ENCODE assay signal across 8 cellular contexts in the genomic region with DNA sequence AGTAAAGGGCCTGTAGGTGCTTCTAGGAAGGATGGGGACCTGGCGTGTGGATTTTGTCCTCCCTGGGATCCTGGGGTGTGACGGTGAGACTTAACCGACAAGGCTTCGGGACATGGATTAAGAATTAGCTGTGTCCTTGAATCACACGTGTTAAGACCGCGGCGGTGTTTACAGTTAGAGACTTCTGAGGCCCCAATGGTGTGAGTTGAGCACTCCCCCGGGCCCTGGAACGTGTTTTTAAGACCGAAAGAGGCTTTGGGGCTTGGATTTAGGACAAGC. TPM values are rescaled to one million over a fixed set of nuclear protein-coding genes. Genes with fewer than 3 reads are reported as not detected.
DNase-seq lines count a peak whose midpoint lies in the region; ATAC-seq and TF ChIP-seq lines count a peak whose summit lies in the region.

No MANE protein-coding gene starts in this region.

- 5 to 20% methylated on average over 11 of the region's 11 CpGs for WGBS in sigmoid colon, 2 donors

- no peaks in the 10 kb centered on the region for H3K9me3 ChIP-seq in sigmoid colon

- H3K4me3 Mint-ChIP-seq in T-cell, result peak overlapping the region; percentile 92 to 98 (median 92)

- H3K36me3 ChIP-seq in H7 (replicated peaks; ENCODE audit: control insufficient read depth, insufficient read depth, low read length), result no peaks in the 10 kb centered on the region
- H3K36me3 ChIP-seq in sigmoid colon, result peaks cover 0 to 3% (median 0%) of the 10 kb centered on the region in 4 donors

- H3K27ac ChIP-seq in sigmoid colon, result peak overlapping the region; percentile 89 to 91 (median 90)

- H3K27ac Mint-ChIP-seq in T-cell, result peak overlapping the region; percentile 88 to 96

- ATAC-seq in T-cell (replicated peaks in 1 of 4) (no peak), GM21390 (IDR thresholded peaks at IDR 0.05; ENCODE audit: unreplicated experiment) (no peak), HG02763 (IDR thresholded peaks at IDR 0.05; ENCODE audit: unreplicated experiment) (no peak)

- no peak for TF ChIP-seq CTCF in foreskin fibroblast (IDR thresholded peaks at IDR 0.05; ENCODE audit: low read depth, low read length)
- TF ChIP-seq CTCF in sigmoid colon (IDR thresholded peaks at IDR 0.05), result no peak

- peak overlapping the region; percentile 58 for H3K4me3 ChIP-seq in H7 (ENCODE audit: insufficient read depth, low read depth, low read length)
- peak overlapping the region; percentile 57 for H3K4me3 ChIP-seq in foreskin fibroblast (ENCODE audit: low read depth in 1 of 2, low read length in 2 of 2)
- peak overlapping the region; percentile 72 to 90 (median 88) for H3K4me3 ChIP-seq in sigmoid colon

- intact Hi-C loops in sigmoid colon (cut with DNase I), result loop anchor here (2.0 to 10.0 kb wide), 3 partner anchors 43 to 244 kb away; partner anchors contain the start of genes GTPBP3, OCEL1 and PGLS

- no peak for TF ChIP-seq POLR2A in sigmoid colon (IDR thresholded peaks at IDR 0.05)

- CTCF ChIA-PET in T-cell (lab: Charles Lee), result interaction anchor here in 1 of 2 donors (0.5 to 0.6 kb wide), 2 partner anchors 137 to 169 kb away, joined by 3 read pairs; no protein-coding TSS in a partner anchor

- TF ChIP-seq EP300 in sigmoid colon (IDR thresholded peaks at IDR 0.05), result no peak

- POLR2A ChIA-PET in T-cell (lab: Charles Lee), result no interaction called here

- H3K27me3 Mint-ChIP-seq in T-cell, result no peaks in the 10 kb centered on the region

- peaks cover 29 to 36% (median 35%) of the 10 kb centered on the region in 3 donors for H3K4me1 Mint-ChIP-seq in T-cell

- H3K9me3 Mint-ChIP-seq in T-cell, result no peaks in the 10 kb centered on the region

- no peaks in the 10 kb centered on the region for H3K36me3 Mint-ChIP-seq in T-cell

- DNase-seq in H7, result no peak
- peak in 9 of 34 experiments; percentile 19 to 43 (median 27) for DNase-seq in T-cell
- DNase-seq in foreskin fibroblast, result no peak
- DNase-seq in sigmoid colon, result no peak
- DNase-seq in NCI-H1417 (lab: John Stamatoyannopoulos, UW), result no peak
- no peak for DNase-seq in stimulated activated CD4-positive, alpha-beta T cell treated with anti-CD3 and anti-CD28 coated beads, Interleukin-2, amount 100 ng/mL, for 48 hours

- peaks cover 16% of the 10 kb centered on the region for H3K27me3 ChIP-seq in H7 (ENCODE audit: control insufficient read depth, insufficient read depth, low read length)
- H3K27me3 ChIP-seq in sigmoid colon, result no peaks in the 10 kb centered on the region

- H3K4me1 ChIP-seq in sigmoid colon, result peaks cover 0 to 38% (median 30%) of the 10 kb centered on the region in 4 donors

RNA-seq across cellular contexts. Expression of gene SLC27A1, which starts 1.3 kb away (rescaled TPM):
- 5.3 and 8.6 TPM in 2 replicates for total RNA-seq in H7 (2014; rRNA removed; shearing (Covaris generic))
- 10 to 100 TPM in 3 of 5 donors, 1 to 10 TPM in 2; 5.9 to 13.3 (median 10.5) TPM for total RNA-seq in T-cell
- total RNA-seq in sigmoid colon, result 10 to 100 TPM; 13.2 to 23.8 (median 15.9) TPM
- 1 to 10 TPM in 2 of 3 donors, under 1 TPM in 1; 0.69 to 8.8 (median 3.6) TPM for polyA plus RNA-seq in sigmoid colon

RNA-seq across cellular contexts. Expression of gene NXNL1, which starts 8.3 kb away (rescaled TPM):
- not detected in 2 replicates for total RNA-seq in H7 (2014; rRNA removed; shearing (Covaris generic))
- total RNA-seq in T-cell, result not detected
- total RNA-seq in sigmoid colon, result not detected
- not detected for polyA plus RNA-seq in sigmoid colon

RNA-seq across cellular contexts. Expression of gene TMEM221, which starts 20.6 kb away (rescaled TPM):
- not detected in 2 replicates for total RNA-seq in H7 (2014; rRNA removed; shearing (Covaris generic))
- total RNA-seq in T-cell (not detected), sigmoid colon (1 to 10 TPM in 2 of 4 donors, under 1 TPM in 1, not detected in 1; 0.36 to 1.8 (median 1.7) TPM)
- polyA plus RNA-seq in sigmoid colon, result under 1 TPM in 1 of 3 donors, not detected in 2; 0.23 TPM

RNA-seq across cellular contexts. Expression of gene PGLS, which starts 42.4 kb away (rescaled TPM):
- total RNA-seq in H7 (2014; rRNA removed; shearing (Covaris generic)), result 71.0 and 73.6 TPM in 2 replicates
- total RNA-seq in T-cell (100 to 1,000 TPM in 1 of 5 donors, 10 to 100 TPM in 4; 46.2 to 103 (median 77.5) TPM), sigmoid colon (10 to 100 TPM; 27.8 to 54.6 (median 47.2) TPM)
- 100 to 1,000 TPM; 103 to 122 (median 115) TPM for polyA plus RNA-seq in sigmoid colon

RNA-seq across cellular contexts. Expression of gene MVB12A, which starts 49.2 kb away (rescaled TPM):
- total RNA-seq in H7 (2014; rRNA removed; shearing (Covaris generic)), result 75.1 and 91.4 TPM in 2 replicates
- total RNA-seq in T-cell (10 to 100 TPM; 21.0 to 41.4 (median 35.3) TPM), sigmoid colon (10 to 100 TPM; 40.4 to 55.8 (median 44.8) TPM)
- polyA plus RNA-seq in sigmoid colon, result 100 to 1,000 TPM in 1 of 3 donors, 10 to 100 TPM in 2; 71.5 to 102 (median 79.4) TPM
